In the genomic region with DNA sequence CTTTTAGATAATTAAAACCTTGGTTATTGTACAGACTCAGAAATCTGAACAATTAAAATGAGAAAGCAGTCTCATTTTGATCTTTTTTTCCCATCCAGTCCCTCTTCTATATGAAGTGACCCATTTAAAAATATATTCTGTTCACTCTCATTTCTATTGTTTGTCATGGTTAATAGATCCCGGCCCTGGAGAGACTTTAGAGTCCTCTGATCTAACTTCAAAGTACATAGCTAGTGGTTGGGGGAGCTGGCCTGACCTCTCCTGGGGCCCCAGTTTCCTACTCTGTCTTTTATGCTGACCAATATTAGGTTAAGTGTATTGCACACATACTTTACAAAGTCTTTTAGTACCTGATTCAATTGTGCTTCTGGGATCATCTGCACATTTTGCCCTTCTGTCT, we compare ENCODE assay signal across 35 cellular contexts.
"Had no signal": no experiment of that assay in that cellular context is flagged by ENCODE, and none has a peak within 500 bp of the region (broad histone marks: within the 10 kb centered on the region; RNA-seq: fewer than 3 reads in every experiment).

No MANE protein-coding gene starts in this region.

- H3K4me3 Mint-ChIP-seq: activated B cell treated with CpG ODN at 0.5 μM for 24 hours; activated CD4-positive, alpha-beta memory T cell treated with anti-CD3 and anti-CD28 coated beads, Interleukin-2, amount 10 ng/mL, durations not matched to agents 7 days and 5 days; activated CD4-positive, alpha-beta T cell treated with anti-CD3 and anti-CD28 coated beads, Interleukin-2, amount 10 ng/mL, durations not matched to agents 24 days and 14 days; activated CD8-positive, alpha-beta memory T cell treated with anti-CD3 and anti-CD28 coated beads, Interleukin-2, amount 10 ng/mL, durations not matched to agents 7 days and 5 days; activated CD8-positive, alpha-beta T cell treated with anti-CD3 and anti-CD28 coated beads, Interleukin-2, amount 10 ng/mL, durations not matched to agents 7 days and 5 days; activated naive CD4-positive, alpha-beta T cell treated with anti-CD3 and anti-CD28 coated beads, Interleukin-2, amount 10 ng/mL, durations not matched to agents 7 days and 5 days; activated naive CD4-positive, alpha-beta T cell treated with anti-CD3 and anti-CD28 coated beads, Interleukin-2, amount 50 U/mL, for 24 hours; activated naive CD8-positive, alpha-beta T cell; activated T-cell treated with anti-CD3 and anti-CD28 coated beads, Interleukin-2, amount 50 U/mL, for 24 hours; T-helper 1 cell treated with Interleukin-12 subunit alpha and Interleukin-12 subunit beta and Interleukin-4 antibody, amounts not matched to agents 30 μg/mL and 1 μg/mL, for 36 hours; T-helper 2 cell treated with Interferon-gamma antibody and Interleukin-4, amounts not matched to agents 5 μg/mL and 100 μg/mL, for 36 hours had no signal

- H3K4me1 ChIP-seq: adrenal gland, breast epithelium had no signal

- H3K9me3 ChIP-seq: adrenal gland, body of pancreas, breast epithelium had no signal

- H3K27ac Mint-ChIP-seq: activated B cell treated with CpG ODN at 0.5 μM for 24 hours; activated CD4-positive, alpha-beta memory T cell treated with anti-CD3 and anti-CD28 coated beads, Interleukin-2, amount 10 ng/mL, durations not matched to agents 7 days and 5 days; activated CD4-positive, alpha-beta T cell treated with anti-CD3 and anti-CD28 coated beads, Interleukin-2, amount 10 ng/mL, durations not matched to agents 24 days and 14 days; activated CD8-positive, alpha-beta memory T cell treated with anti-CD3 and anti-CD28 coated beads, Interleukin-2, amount 10 ng/mL, durations not matched to agents 7 days and 5 days; activated CD8-positive, alpha-beta T cell treated with anti-CD3 and anti-CD28 coated beads, Interleukin-2, amount 10 ng/mL, durations not matched to agents 7 days and 5 days; activated naive CD4-positive, alpha-beta T cell treated with anti-CD3 and anti-CD28 coated beads, Interleukin-2, amount 10 ng/mL, durations not matched to agents 7 days and 5 days; activated naive CD4-positive, alpha-beta T cell treated with anti-CD3 and anti-CD28 coated beads, Interleukin-2, amount 50 U/mL, for 24 hours; activated naive CD8-positive, alpha-beta T cell; activated T-cell treated with anti-CD3 and anti-CD28 coated beads, Interleukin-2, amount 50 U/mL, for 24 hours; activated T-helper 2 cell treated with anti-CD3 and anti-CD28 coated beads, Interferon-gamma antibody, Interleukin-2, Interleukin-4, amounts not matched to agents 10 μg/mL and 5 μg/mL and 100 μg/mL, durations not matched to agents 14 hours and 24 hours and 36 hours; T-helper 1 cell treated with Interleukin-12 subunit alpha and Interleukin-12 subunit beta and Interleukin-4 antibody, amounts not matched to agents 30 μg/mL and 1 μg/mL, for 36 hours; T-helper 2 cell treated with Interferon-gamma antibody and Interleukin-4, amounts not matched to agents 5 μg/mL and 100 μg/mL, for 36 hours had no signal

- ATAC-seq: activated CD8-positive, alpha-beta memory T cell treated with anti-CD3 and anti-CD28 coated beads, Interleukin-2, amount 10 ng/mL, durations not matched to agents 7 days and 5 days; activated CD8-positive, alpha-beta T cell treated with anti-CD3 and anti-CD28 coated beads, Interleukin-2, amount 10 ng/mL, durations not matched to agents 7 days and 5 days; body of pancreas had no signal

- H3K9me3 Mint-ChIP-seq: activated B cell treated with CpG ODN at 0.5 μM for 24 hours; activated CD4-positive, alpha-beta memory T cell treated with anti-CD3 and anti-CD28 coated beads, Interleukin-2, amount 10 ng/mL, durations not matched to agents 7 days and 5 days; activated CD4-positive, alpha-beta T cell treated with anti-CD3 and anti-CD28 coated beads, Interleukin-2, amount 10 ng/mL, durations not matched to agents 24 days and 14 days; activated naive CD4-positive, alpha-beta T cell treated with anti-CD3 and anti-CD28 coated beads, Interleukin-2, amount 10 ng/mL, durations not matched to agents 7 days and 5 days; activated naive CD4-positive, alpha-beta T cell treated with anti-CD3 and anti-CD28 coated beads, Interleukin-2, amount 50 U/mL, for 24 hours; activated T-cell treated with anti-CD3 and anti-CD28 coated beads, Interleukin-2, amount 50 U/mL, for 24 hours; activated T-helper 2 cell treated with anti-CD3 and anti-CD28 coated beads, Interferon-gamma antibody, Interleukin-2, Interleukin-4, amounts not matched to agents 10 μg/mL and 5 μg/mL and 100 μg/mL, durations not matched to agents 14 hours and 24 hours and 36 hours; T-helper 1 cell treated with Interleukin-12 subunit alpha and Interleukin-12 subunit beta and Interleukin-4 antibody, amounts not matched to agents 30 μg/mL and 1 μg/mL, for 36 hours; T-helper 2 cell treated with Interferon-gamma antibody and Interleukin-4, amounts not matched to agents 5 μg/mL and 100 μg/mL, for 36 hours had no signal

- FAIRE-seq: astrocyte, TTC549 had no signal

- H3K27me3 ChIP-seq: adrenal gland, body of pancreas, brain microvascular endothelial cell, breast epithelium had no signal

- DNase-seq: activated B cell treated with CpG ODN at 0.5 μM for 24 hours; activated CD4-positive, alpha-beta memory T cell treated with anti-CD3 and anti-CD28 coated beads, Interleukin-2, amount 10 ng/mL, durations not matched to agents 7 days and 5 days; activated CD4-positive, alpha-beta T cell treated with anti-CD3 and anti-CD28 coated beads for 4 hours; activated CD4-positive, alpha-beta T cell treated with anti-CD3 and anti-CD28 coated beads, Interleukin-2, amount 10 ng/mL, durations not matched to agents 24 days and 14 days; activated CD4-positive, alpha-beta T cell treated with anti-CD3 and anti-CD28 coated beads, Interleukin-2, amount 50 U/mL, for 48 hours; activated CD4-positive, CD25-positive, alpha-beta regulatory T cell treated with anti-CD3 and anti-CD28 coated beads, Interleukin-2, amount 50 U/mL, for 72 hours; activated CD8-positive, alpha-beta memory T cell treated with anti-CD3 and anti-CD28 coated beads for 24 hours; activated CD8-positive, alpha-beta memory T cell treated with anti-CD3 and anti-CD28 coated beads, Interleukin-2, amount 10 ng/mL, durations not matched to agents 7 days and 5 days; activated CD8-positive, alpha-beta memory T cell treated with anti-CD3 and anti-CD28 coated beads, Interleukin-2, amount 50 U/mL, for 48 hours; activated CD8-positive, alpha-beta T cell treated with anti-CD3 and anti-CD28 coated beads, Interleukin-2, amount 10 ng/mL, durations not matched to agents 7 days and 5 days; activated effector memory CD4-positive, alpha-beta T cell treated with Interleukin-2 at 50 U/mL for 16 hours; activated gamma-delta T cell; activated naive CD4-positive, alpha-beta T cell treated with anti-CD3 and anti-CD28 coated beads, Interleukin-2, amount 10 ng/mL, durations not matched to agents 7 days and 5 days; activated naive CD4-positive, alpha-beta T cell treated with Interleukin-2 at 50 U/mL for 16 hours; activated T-cell treated with anti-CD3 and anti-CD28 coated beads, Interleukin-2, amount 50 U/mL, for 24 hours; activated T-cell treated with anti-CD3 and anti-CD28 coated beads, Interleukin-2, amount 50 U/mL, for 48 hours; adrenal gland; amniotic stem cell; aorta; body of pancreas; brain microvascular endothelial cell; central memory CD4-positive, alpha-beta T cell; SW 1271; T-helper 1 cell; T-helper 2 cell; T-helper 9 cell had no signal

- H3K4me3 ChIP-seq: adrenal gland, body of pancreas, breast epithelium had no signal

- H3K4me1 Mint-ChIP-seq: activated B cell treated with CpG ODN at 0.5 μM for 24 hours; activated CD4-positive, alpha-beta memory T cell treated with anti-CD3 and anti-CD28 coated beads, Interleukin-2, amount 10 ng/mL, durations not matched to agents 7 days and 5 days; activated CD4-positive, alpha-beta T cell treated with anti-CD3 and anti-CD28 coated beads, Interleukin-2, amount 10 ng/mL, durations not matched to agents 24 days and 14 days; activated CD8-positive, alpha-beta memory T cell treated with anti-CD3 and anti-CD28 coated beads, Interleukin-2, amount 10 ng/mL, durations not matched to agents 7 days and 5 days; activated naive CD4-positive, alpha-beta T cell treated with anti-CD3 and anti-CD28 coated beads, Interleukin-2, amount 10 ng/mL, durations not matched to agents 7 days and 5 days had no signal

- H3K27me3 Mint-ChIP-seq: activated B cell treated with CpG ODN at 0.5 μM for 24 hours; activated CD4-positive, alpha-beta memory T cell treated with anti-CD3 and anti-CD28 coated beads, Interleukin-2, amount 10 ng/mL, durations not matched to agents 7 days and 5 days; activated CD4-positive, alpha-beta T cell treated with anti-CD3 and anti-CD28 coated beads, Interleukin-2, amount 10 ng/mL, durations not matched to agents 24 days and 14 days; activated CD8-positive, alpha-beta memory T cell treated with anti-CD3 and anti-CD28 coated beads, Interleukin-2, amount 10 ng/mL, durations not matched to agents 7 days and 5 days; activated naive CD4-positive, alpha-beta T cell treated with anti-CD3 and anti-CD28 coated beads, Interleukin-2, amount 10 ng/mL, durations not matched to agents 7 days and 5 days; activated naive CD4-positive, alpha-beta T cell treated with anti-CD3 and anti-CD28 coated beads, Interleukin-2, amount 50 U/mL, for 24 hours; activated naive CD8-positive, alpha-beta T cell; activated T-cell treated with anti-CD3 and anti-CD28 coated beads, Interleukin-2, amount 50 U/mL, for 24 hours had no signal

- H3K36me3 ChIP-seq: adrenal gland, brain microvascular endothelial cell, breast epithelium had no signal

- H3K27ac ChIP-seq: adrenal gland, body of pancreas, brain microvascular endothelial cell, breast epithelium, VCaP had no signal
